Comparison of ENCODE assay signal across 8 cellular contexts in genomic region chr17:4499431-4500187, GRCh38. TPM values are rescaled to one million over a fixed set of nuclear protein-coding genes. Genes with fewer than 3 reads are reported as not detected.
DNase-seq lines count a peak whose midpoint lies in the region; ATAC-seq and TF ChIP-seq lines count a peak whose summit lies in the region.

No MANE protein-coding gene starts in this region.

- no peaks in the 10 kb centered on the region for H3K27me3 ChIP-seq in esophagus (ENCODE audit: control insufficient read depth in 1 of 2, insufficient read depth in 2 of 2, low read length in 2 of 2)

- no peak for ATAC-seq in HG02840 (IDR thresholded peaks at IDR 0.05; ENCODE audit: low FRiP score, unreplicated experiment)

- no peak overlapping the region for H3K27ac Mint-ChIP-seq in neural crest cell (ENCODE audit: unreplicated experiment)

- peak overlapping the region; percentile 49 to 63 for H3K27ac ChIP-seq in esophagus (ENCODE audit: low read depth in 2 of 2, low read length in 1 of 2)

- H3K27me3 Mint-ChIP-seq in neural crest cell (ENCODE audit: low read depth) = peaks cover 78% of the 10 kb centered on the region

- H3K36me3 ChIP-seq in esophagus (ENCODE audit: control insufficient read depth in 2 of 2, insufficient read depth in 2 of 2, low read length in 1 of 2) = peaks cover 0 to 3% of the 10 kb centered on the region in 2 donors

- peak overlapping the region; percentile 50 for H3K4me3 Mint-ChIP-seq in neural crest cell

- H3K9me3 Mint-ChIP-seq in neural crest cell = no peaks in the 10 kb centered on the region

- H3K9me3 ChIP-seq in esophagus (ENCODE audit: control insufficient read depth in 2 of 2, insufficient read depth in 1 of 2, low read depth in 1 of 2, low read length in 1 of 2) = no peaks in the 10 kb centered on the region

- DNase-seq in NCI-H146 (lab: John Stamatoyannopoulos, UW) = peak; percentile 45
- no peak for DNase-seq in NCI-H146 treated with DMSO at 0.1 percent for 48 hours (lab: John Stamatoyannopoulos, UW; ENCODE audit: unreplicated experiment)
- peak in 3 of 5 experiments; percentile 15 to 51 (median 15) for DNase-seq in T-helper 2 cell
- DNase-seq in neural crest cell (ENCODE audit: low read depth, low spot score) = peak; percentile 19
- no peak for DNase-seq in cerebellar nuclear complex (lab: John Stamatoyannopoulos, UW)
- DNase-seq in amniotic stem cell (lab: John Stamatoyannopoulos, UW) = no peak

- TF ChIP-seq CTCF in neural crest cell (conservative IDR thresholded peaks at IDR 0.05) = no peak

- H3K4me1 Mint-ChIP-seq in neural crest cell = peaks cover 4% of the 10 kb centered on the region

- H3K4me1 ChIP-seq in esophagus (ENCODE audit: control insufficient read depth in 2 of 2, insufficient read depth in 2 of 2, low read length in 1 of 2) = peaks cover 3 to 5% of the 10 kb centered on the region in 2 donors

- H3K36me3 Mint-ChIP-seq in neural crest cell (ENCODE audit: low read depth) = no peaks in the 10 kb centered on the region

- peak overlapping the region; percentile 41 to 61 for H3K4me3 ChIP-seq in esophagus (ENCODE audit: low read depth in 1 of 2, low read length in 2 of 2)

- WGBS in esophagus, 2 donors = 1% methylated on average over 47 to 53 of the region's 53 CpGs

RNA-seq across cellular contexts. Expression of gene SPNS2, which starts 0.9 kb away (rescaled TPM):
- 100 to 1,000 TPM in 1 of 2 donors, 10 to 100 TPM in 1; 95.3 to 238 TPM for polyA plus RNA-seq in esophagus
- 3.8 and 4.3 TPM in 2 replicates for total RNA-seq in neural crest cell

RNA-seq across cellular contexts. Expression of gene MYBBP1A, which starts 55.6 kb away (rescaled TPM):
- polyA plus RNA-seq in esophagus = 10 to 100 TPM; 32.6 to 44.8 TPM
- total RNA-seq in neural crest cell = 67.0 and 69.3 TPM in 2 replicates

Comparison
In these comparisons a context has a peak if more than half of its experiments do, and no peak if none do; other contexts are left out.
1. DNase-seq: peak in NCI-H146 (single experiment), T-helper 2 cell (3 of 5) and neural crest cell (single experiment); none in NCI-H146 treated with DMSO at 0.1 percent for 48 hours (single experiment), cerebellar nuclear complex (0 of 2) and amniotic stem cell (single experiment).